ENCODE assay signal across 8 cellular contexts in genomic region chr9:11697101-11697500, GRCh38.
"Had no signal": no experiment of that assay in that cellular context is flagged by ENCODE, and none has a peak within 500 bp of the region (broad histone marks: within the 10 kb centered on the region; RNA-seq: fewer than 3 reads in every experiment).

No MANE protein-coding gene starts in this region.

- DNase-seq: GDM1, GF-D8 had no signal

- FAIRE-seq: G401.6, GM12878, GM12891, GM12892, GM18507, GM19239 had no signal
